Comparison of ENCODE assay signal across 22 cellular contexts in genomic region chr13:48068036-48068435, GRCh38. TPM values are rescaled to one million over a fixed set of nuclear protein-coding genes. Genes with fewer than 3 reads are reported as not detected.
DNase-seq lines count a peak whose midpoint lies in the region; ATAC-seq, FAIRE-seq and TF ChIP-seq lines count a peak whose summit lies in the region.
"Had no signal": no experiment of that assay in that cellular context is flagged by ENCODE, and none has a peak within 500 bp of the region (broad histone marks: within the 10 kb centered on the region; RNA-seq: fewer than 3 reads in every experiment).

No MANE protein-coding gene starts in this region.

- TF ChIP-seq POLR2A in thyroid gland (IDR thresholded peaks at IDR 0.05) = no peak

- H3K4me2 ChIP-seq in PC-9 (no peak overlapping the region), hepatocyte (no peak overlapping the region)

- BruUV-seq in PC-9 (replicated peaks; lab: Mats Ljungman, UMichigan) = no TSS peak

- no peak for FAIRE-seq in urothelium cell line (lab: Jason Lieb, UNC)

- no peak overlapping the region for H2AFZ ChIP-seq in PC-9
- H2AFZ ChIP-seq in hepatocyte = no peak overlapping the region

- POLR2A ChIA-PET in PC-9 (lab: Charles Lee; ENCODE audit: unreplicated experiment) = no interaction called here

- H3K9me2 ChIP-seq in PC-9 (ENCODE audit: insufficient read depth) (no peaks in the 10 kb centered on the region), hepatocyte (replicated peaks; ENCODE audit: insufficient read depth) (no peaks in the 10 kb centered on the region)

- H3K27ac Mint-ChIP-seq in HFFc6 = no peak overlapping the region
- H3K27ac Mint-ChIP-seq: activated CD4-positive, alpha-beta T cell treated with anti-CD3 and anti-CD28 coated beads for 36 hours; nephron progenitor cell; stimulated activated naive CD8-positive, alpha-beta T cell treated with anti-CD3 and anti-CD28 coated beads, Interleukin-15, Interleukin-2, amounts not matched to agents 100 ng/mL and 50 ng/mL, for 24 hours had no signal

- H3F3A ChIP-seq in PC-9 (ENCODE audit: insufficient read depth, low read depth) = no peaks in the 10 kb centered on the region

- H3K36me3 ChIP-seq in PC-9 (ENCODE audit: low read depth) (peaks cover 50% of the 10 kb centered on the region), hepatocyte (replicated peaks; ENCODE audit: insufficient read depth, low read depth) (peaks cover 20% of the 10 kb centered on the region), thyroid gland (peaks cover 17 to 18% of the 10 kb centered on the region in 2 donors)

- no peak for ATAC-seq in HG02885 (IDR thresholded peaks at IDR 0.05; ENCODE audit: poor library complexity, unreplicated experiment)
- ATAC-seq: activated CD4-positive, alpha-beta T cell treated with anti-CD3 and anti-CD28 coated beads for 36 hours; left lung had no signal

- H3K4me1 Mint-ChIP-seq in HFFc6 (ENCODE audit: low read depth) = peaks cover 8% of the 10 kb centered on the region; the same call in 1 of the 2 replicates
- H3K4me1 Mint-ChIP-seq: central memory CD8-positive, alpha-beta T cell; nephron progenitor cell had no signal

- CTCF ChIA-PET in PC-9 (lab: Charles Lee) = no interaction called here

- H3K27ac ChIP-seq in PC-9 (no peak overlapping the region), hepatocyte (no peak overlapping the region), thyroid gland (no peak overlapping the region)
- H3K27ac ChIP-seq: left lung had no signal

- no peak overlapping the region for H3K4me3 Mint-ChIP-seq in HFFc6
- H3K4me3 Mint-ChIP-seq: activated CD4-positive, alpha-beta T cell treated with anti-CD3 and anti-CD28 coated beads for 36 hours; central memory CD8-positive, alpha-beta T cell; nephron progenitor cell; stimulated activated naive CD8-positive, alpha-beta T cell treated with anti-CD3 and anti-CD28 coated beads, Interleukin-15, Interleukin-2, amounts not matched to agents 100 ng/mL and 50 ng/mL, for 24 hours had no signal

- H3K79me2 ChIP-seq in PC-9 (ENCODE audit: low read depth) (no peaks in the 10 kb centered on the region), hepatocyte (no peaks in the 10 kb centered on the region)

- H4K20me1 ChIP-seq in PC-9 (ENCODE audit: insufficient read depth) = no peaks in the 10 kb centered on the region
- no peaks in the 10 kb centered on the region for H4K20me1 ChIP-seq in hepatocyte (ENCODE audit: insufficient read depth, poor library complexity, severe bottlenecking)
- H4K20me1 ChIP-seq: BLaER1 had no signal

- peak; percentile 20; the same call in 1 of the 2 replicates for TF ChIP-seq CTCF in HFFc6 (IDR thresholded peaks at IDR 0.05)
- peak; percentile 52 for TF ChIP-seq CTCF in PC-9 (conservative IDR thresholded peaks at IDR 0.05)
- TF ChIP-seq CTCF in hepatocyte (IDR thresholded peaks at IDR 0.05; ENCODE audit: poor library complexity) = no peak
- TF ChIP-seq CTCF in thyroid gland (IDR thresholded peaks at IDR 0.05) = no peak

- H3K9me3 ChIP-seq in PC-9 (ENCODE audit: insufficient read depth, low read depth) (peaks cover 8% of the 10 kb centered on the region), hepatocyte (ENCODE audit: low read depth) (peaks cover 42% of the 10 kb centered on the region), thyroid gland (no peaks in the 10 kb centered on the region)

- no peaks in the 10 kb centered on the region for H3K27me3 ChIP-seq in PC-9 (ENCODE audit: insufficient read depth, low read depth)
- H3K27me3 ChIP-seq in hepatocyte = no peaks in the 10 kb centered on the region
- H3K27me3 ChIP-seq in thyroid gland = no peaks in the 10 kb centered on the region
- H3K27me3 ChIP-seq: BLaER1, left lung had no signal

- intact Hi-C loops in PC-9 (cut with micrococcal nuclease; ENCODE audit: unreplicated experiment) = no loop called here
- intact Hi-C loops in thyroid gland (cut with DNase I) = no loop called here

- DNase-seq in SKM-1 treated with dmso at 0.1 percent for 144 hours (lab: John Stamatoyannopoulos, UW; ENCODE audit: unreplicated experiment) = peak; percentile 6
- DNase-seq in SKM-1 (lab: John Stamatoyannopoulos, UW; ENCODE audit: unreplicated experiment) = no peak
- no peak for DNase-seq in HFFc6
- no peak for DNase-seq in PC-9
- no peak for DNase-seq in hepatocyte (ENCODE audit: low spot score)
- no peak for DNase-seq in thyroid gland
- no peak for DNase-seq in urothelium cell line (ENCODE audit: low spot score)
- DNase-seq: activated CD4-positive, alpha-beta T cell treated with anti-CD3 and anti-CD28 coated beads for 36 hours; activated gamma-delta T cell treated with Interleukin-2 at 50 U/mL for 16 hours; amniotic stem cell; DMS153; glutamatergic neuron; left lung; NCI-H1417 treated with DMSO at 0.1 percent for 48 hours; NCI-H774; nephron progenitor cell; RPMI8226; stimulated activated CD4-positive, alpha-beta T cell treated with anti-CD3 and anti-CD28 coated beads, Interleukin-2, amount 100 ng/mL, for 48 hours had no signal

- H3K9me3 Mint-ChIP-seq in HFFc6 = peaks cover 55% of the 10 kb centered on the region
- H3K9me3 Mint-ChIP-seq: central memory CD8-positive, alpha-beta T cell had no signal

- H3K27me3 Mint-ChIP-seq in HFFc6 (ENCODE audit: insufficient read depth) = no peaks in the 10 kb centered on the region
- H3K27me3 Mint-ChIP-seq: activated CD4-positive, alpha-beta T cell treated with anti-CD3 and anti-CD28 coated beads for 36 hours; central memory CD8-positive, alpha-beta T cell; stimulated activated naive CD8-positive, alpha-beta T cell treated with anti-CD3 and anti-CD28 coated beads, Interleukin-15, Interleukin-2, amounts not matched to agents 100 ng/mL and 50 ng/mL, for 24 hours had no signal

- H3K4me1 ChIP-seq in PC-9 (replicated peaks; ENCODE audit: insufficient read depth) = no peaks in the 10 kb centered on the region
- H3K4me1 ChIP-seq in hepatocyte (ENCODE audit: insufficient read depth) = no peaks in the 10 kb centered on the region
- H3K4me1 ChIP-seq in thyroid gland = no peaks in the 10 kb centered on the region
- H3K4me1 ChIP-seq: left lung had no signal

- H3K36me3 Mint-ChIP-seq in HFFc6 (ENCODE audit: low read depth) = peaks cover 71% of the 10 kb centered on the region

- H3K4me3 ChIP-seq in PC-9 (no peak overlapping the region), hepatocyte (peak overlapping the region; percentile 23), thyroid gland (replicated peaks in 1 of 3) (no peak overlapping the region)
- H3K4me3 ChIP-seq: BLaER1, left lung had no signal

RNA-seq across cellular contexts. Expression of gene MED4, which starts 26.9 kb away (rescaled TPM):
- total RNA-seq in HFFc6 (2021; fragmentation: NEBNext Ultra II Directional; extraction: Animal tissue kit (Norgen Biotek cat#: 25700)) = 10 to 100 TPM; 36.1 to 43.7 (median 40.8) TPM
- total RNA-seq in PC-9 (2021) (26.9 and 38.5 TPM in 2 replicates), hepatocyte (30.1 and 37.4 TPM in 2 replicates), thyroid gland (10 to 100 TPM; 32.8 to 36.8 (median 34.5) TPM)
- 55.7 and 63.4 TPM in 2 replicates for polyA plus RNA-seq in hepatocyte

RNA-seq across cellular contexts. Expression of gene NUDT15, which starts 30.5 kb away (rescaled TPM):
- total RNA-seq in HFFc6 (2021; fragmentation: NEBNext Ultra II Directional; extraction: Animal tissue kit (Norgen Biotek cat#: 25700)) = 10 to 100 TPM; 18.0 to 25.5 (median 23.7) TPM
- 13.4 and 16.1 TPM in 2 replicates for total RNA-seq in PC-9 (2021)
- 16.6 and 16.8 TPM in 2 replicates for total RNA-seq in hepatocyte
- 13.7 and 17.7 TPM in 2 replicates for polyA plus RNA-seq in hepatocyte
- total RNA-seq in thyroid gland = 10 to 100 TPM; 12.8 to 19.0 (median 15.9) TPM

Comparison
In these comparisons a context has a peak if more than half of its experiments do, and no peak if none do; other contexts are left out.
1. CTCF ChIP-seq: peak in HFFc6 (single experiment) and PC-9 (single experiment); none in hepatocyte (single experiment) and thyroid gland (0 of 6).